In the genomic region with DNA sequence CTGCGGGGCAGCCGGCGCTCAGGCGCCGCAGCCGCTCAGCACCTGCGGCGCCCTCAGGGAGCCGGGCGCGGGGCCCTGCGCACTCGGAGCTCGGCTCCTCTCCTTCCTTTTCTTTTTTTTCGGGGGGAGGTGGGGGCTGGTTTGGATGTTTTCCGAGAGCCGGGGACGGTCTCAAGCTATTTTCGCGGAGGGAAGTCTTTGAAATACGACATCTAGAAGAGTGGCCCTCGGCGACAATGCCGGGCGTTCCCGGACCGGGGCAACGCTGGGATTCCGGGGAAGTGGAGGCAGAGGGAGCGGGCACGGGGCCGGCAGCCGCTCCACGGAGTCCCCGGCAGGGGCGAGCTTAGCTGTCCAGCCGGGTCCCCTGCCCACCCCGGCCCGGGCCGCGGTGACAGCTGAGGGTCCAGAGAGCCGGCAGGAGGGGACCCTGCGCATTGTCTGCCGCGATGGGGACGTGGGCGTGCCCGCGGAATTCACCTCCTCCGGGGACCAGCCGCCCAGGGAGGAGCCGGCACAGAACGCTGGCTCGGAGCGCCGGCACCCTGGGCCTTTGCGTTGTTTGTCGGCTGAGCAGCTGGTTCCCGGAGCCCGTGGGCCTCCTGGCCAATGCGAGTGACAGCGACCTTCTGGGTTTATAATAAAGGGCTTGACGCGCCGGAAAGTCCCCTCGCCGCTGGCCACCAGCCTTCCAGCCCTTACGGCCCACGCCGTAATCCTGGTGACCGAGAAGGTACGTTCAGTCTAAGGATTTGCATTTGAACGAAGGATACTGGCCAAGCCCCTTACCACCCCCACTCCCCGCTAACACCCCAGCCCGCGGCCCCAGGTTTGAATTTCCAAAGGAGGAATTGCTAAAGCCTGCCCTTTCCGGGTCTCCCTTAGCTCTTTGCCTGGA, we compare ENCODE assay signal across 8 cellular contexts. TPM values are rescaled to one million over a fixed set of nuclear protein-coding genes. Genes with fewer than 3 reads are reported as not detected.
DNase-seq lines count a peak whose midpoint lies in the region; ATAC-seq and TF ChIP-seq lines count a peak whose summit lies in the region.

No MANE protein-coding gene starts in this region.

- peaks cover 13% of the 10 kb centered on the region for H3K4me1 ChIP-seq in A673 (ENCODE audit: insufficient read depth, low read length, poor library complexity, severe bottlenecking)

- DNase-seq in A673 (ENCODE audit: low spot score), result peak; percentile 56
- DNase-seq in WTC11 (ENCODE audit: low spot score), result peak; percentile 71
- DNase-seq in cerebellum (ENCODE audit: low spot score), result peak; percentile 30
- DNase-seq in lower leg skin (ENCODE audit: low spot score in 2 of 2), result peak in 1 of 2 donors; percentile 91
- peak; percentile 32 for DNase-seq in stimulated activated CD8-positive, alpha-beta memory T cell treated with anti-CD3 and anti-CD28 coated beads, Interleukin-15, amount 100 ng/mL, for 1 hour (ENCODE audit: low read depth)
- DNase-seq in dedifferentiated amniotic fluid mesenchymal stem cell (ENCODE audit: extremely low spot score), result no peak

- H3K27ac Mint-ChIP-seq in IgD-negative memory B cell (peak overlapping the region; percentile 77 to 93 (median 90)), WTC11 (peak overlapping the region; percentile 50)

- no peaks in the 10 kb centered on the region for H3K36me3 ChIP-seq in A673 (ENCODE audit: insufficient read depth, low read length, poor library complexity, severe bottlenecking)

- WGBS in lower leg skin, 2 donors, result 1 to 2% methylated on average over 37 to 64 of the region's 77 CpGs

- no peaks in the 10 kb centered on the region for H3K9me3 Mint-ChIP-seq in IgD-negative memory B cell
- no peaks in the 10 kb centered on the region for H3K9me3 Mint-ChIP-seq in WTC11

- BruUV-seq in A673 (replicated peaks; lab: Mats Ljungman, UMichigan), result no TSS peak

- peak; percentile 59 for ATAC-seq in GM19025 (IDR thresholded peaks at IDR 0.05; ENCODE audit: low read depth, unreplicated experiment)
- peak; percentile 65 for ATAC-seq in WTC11

- TF ChIP-seq CTCF in A673 (conservative IDR thresholded peaks at IDR 0.05; ENCODE audit: low read depth, low read length) (no peak), WTC11 (IDR thresholded peaks at IDR 0.05) (no peak), lower leg skin (IDR thresholded peaks at IDR 0.05) (no peak)

- intact Hi-C loops in A673 (cut with micrococcal nuclease; ENCODE audit: unreplicated experiment) (no loop called here), lower leg skin (cut with DNase I; ENCODE audit: low total_unique reads) (no loop called here)

- H3K4me3 Mint-ChIP-seq in IgD-negative memory B cell (peak overlapping the region; percentile 90 to 95 (median 92)), WTC11 (peak overlapping the region; percentile 71)

- H3K4me1 Mint-ChIP-seq in IgD-negative memory B cell (peaks cover 19 to 40% (median 30%) of the 10 kb centered on the region in 3 donors), WTC11 (peaks cover 40% of the 10 kb centered on the region)

- CTCF ChIA-PET in A673 (lab: Charles Lee), result no interaction called here
- CTCF ChIA-PET in WTC11 (lab: Charles Lee), result interaction anchor here (0.9 to 1.5 kb wide), 7 partner anchors 10 to 280 kb away, joined by 3 to 6 read pairs (median 4); no protein-coding TSS in a partner anchor

- POLR2A ChIA-PET in A673 (lab: Charles Lee; ENCODE audit: low non-redundant PET), result interaction anchor here (0.6 kb wide), 1 partner anchor 140 kb away, joined by 3 read pairs; no protein-coding TSS in a partner anchor
- POLR2A ChIA-PET in WTC11 (lab: Charles Lee), result no interaction called here

- H3K27me3 Mint-ChIP-seq in IgD-negative memory B cell, result no peaks in the 10 kb centered on the region
- peaks cover 16% of the 10 kb centered on the region for H3K27me3 Mint-ChIP-seq in WTC11 (ENCODE audit: low read depth)

- H3K4me3 ChIP-seq in A673 (ENCODE audit: low read depth, low read length, poor library complexity, severe bottlenecking) (peak overlapping the region; percentile 69), lower leg skin (ENCODE audit: low read depth, poor library complexity, severe bottlenecking) (peak overlapping the region; percentile 68)

- H3K9me3 ChIP-seq in A673 (ENCODE audit: low read depth, low read length, poor library complexity, severe bottlenecking), result no peaks in the 10 kb centered on the region

- peaks cover 2% of the 10 kb centered on the region for H3K36me3 Mint-ChIP-seq in IgD-negative memory B cell
- H3K36me3 Mint-ChIP-seq in WTC11, result peaks cover 13% of the 10 kb centered on the region

- no peak for TF ChIP-seq POLR2A in lower leg skin (IDR thresholded peaks at IDR 0.05)

- no peak overlapping the region for H3K27ac ChIP-seq in A673 (ENCODE audit: low read depth, low read length, poor library complexity, severe bottlenecking)

- H3K27me3 ChIP-seq in A673 (replicated peaks; ENCODE audit: insufficient read depth, low read depth, low read length, poor library complexity), result no peaks in the 10 kb centered on the region

TF ChIP-seq in WTC11, 78 proteins besides CTCF, POLR2A, EP300 and RAD21:
- 0 out of 2 replicates have a peak, but pooled peaks have one; percentile 21 for TF ChIP-seq ZNF423 (CRISPR knock-in tag; IDR thresholded peaks at IDR 0.05)
- TF ChIP-seq, protein P1, sequence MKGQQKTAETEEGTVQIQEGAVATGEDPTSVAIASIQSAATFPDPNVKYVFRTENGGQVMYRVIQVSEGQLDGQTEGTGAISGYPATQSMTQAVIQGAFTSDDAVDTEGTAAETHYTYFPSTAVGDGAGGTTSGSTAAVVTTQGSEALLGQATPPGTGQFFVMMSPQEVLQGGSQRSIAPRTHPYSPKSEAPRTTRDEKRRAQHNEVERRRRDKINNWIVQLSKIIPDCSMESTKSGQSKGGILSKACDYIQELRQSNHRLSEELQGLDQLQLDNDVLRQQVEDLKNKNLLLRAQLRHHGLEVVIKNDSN (CRISPR knock-in tag; IDR thresholded peaks at IDR 0.05), result no peak

RNA-seq across cellular contexts. Expression of a gene that starts 0.6 kb away (rescaled TPM):
- total RNA-seq in A673 (2021) (11.2 and 11.9 TPM in 2 replicates), WTC11 (2021) (22.7 to 26.3 TPM (median 25.8 TPM) in 3 replicates), cerebellum (24.4 TPM), lower leg skin (10 to 100 TPM in 3 of 4 donors, 1 to 10 TPM in 1; 7.4 to 19.2 (median 16.9) TPM)
- 14.8 TPM for polyA plus RNA-seq in IgD-negative memory B cell

RNA-seq across cellular contexts. Expression of a gene that starts 18.2 kb away (rescaled TPM):
- total RNA-seq in A673 (2021), result 0.45 and 1.0 TPM in 2 replicates
- not detected for polyA plus RNA-seq in IgD-negative memory B cell
- total RNA-seq in WTC11 (2021), result 0.11 to 0.30 TPM (median 0.16 TPM) in 3 replicates
- 2.4 TPM for total RNA-seq in cerebellum
- total RNA-seq in lower leg skin, result 1 to 10 TPM in 3 of 4 donors, under 1 TPM in 1; 0.34 to 3.7 (median 2.1) TPM
